ENCODE assay signal across 1 cellular context in genomic region chr6:152372945-152373344, GRCh38.
TF ChIP-seq lines count a peak whose summit lies in the region.

No MANE protein-coding gene starts in this region.

TF ChIP-seq in GM12878, 131 proteins besides CTCF, POLR2A, EP300 and RAD21 (continued from another document):
- TF ChIP-seq HSF1 (IDR thresholded peaks at IDR 0.05; ENCODE audit: low read depth, low read length): no peak
